Comparison of ENCODE assay signal across 17 cellular contexts in genomic region chr12:121230538-121230907, GRCh38. TPM values are rescaled to one million over a fixed set of nuclear protein-coding genes. Genes with fewer than 3 reads are reported as not detected.
DNase-seq lines count a peak whose midpoint lies in the region; ATAC-seq, FAIRE-seq and TF ChIP-seq lines count a peak whose summit lies in the region.
"Had no signal": no experiment of that assay in that cellular context is flagged by ENCODE, and none has a peak within 500 bp of the region (broad histone marks: within the 10 kb centered on the region; RNA-seq: fewer than 3 reads in every experiment).

No MANE protein-coding gene starts in this region.

- ATAC-seq in HepG2 (peak; percentile 5), right lobe of liver (no peak), IMR-90 (ENCODE audit: low read depth) (no peak), GM18870 (IDR thresholded peaks at IDR 0.05; ENCODE audit: unreplicated experiment) (no peak)
- ATAC-seq: stimulated activated memory B cell treated with anti-CD40 and anti-IgM and Interleukin-4, amounts not matched to agents 10 μg/mL and 1 μg/mL and 100 μg/mL, for 72 hours had no signal

- no peak overlapping the region for H4K91ac ChIP-seq in IMR-90 (ENCODE audit: insufficient read depth, low read depth, low read length)

- TF ChIP-seq RAD21 in HepG2 (CRISPR knock-in tag; IDR thresholded peaks at IDR 0.05) (no peak; the same call in 1 of the 2 replicates), IMR-90 (IDR thresholded peaks at IDR 0.05; ENCODE audit: low read length) (no peak)

- H3K18ac ChIP-seq in IMR-90 (ENCODE audit: low read depth, low read length) = no peak overlapping the region

- no peaks in the 10 kb centered on the region for H4K20me1 ChIP-seq in HepG2 (ENCODE audit: insufficient read depth, low read length)
- no peaks in the 10 kb centered on the region for H4K20me1 ChIP-seq in IMR-90 (ENCODE audit: insufficient read depth, low read length)

- no peak overlapping the region for H3K14ac ChIP-seq in IMR-90 (replicated peaks; ENCODE audit: low read depth, low read length)

- H2AK9ac ChIP-seq in IMR-90 (replicated peaks; ENCODE audit: low read depth, low read length, poor library complexity) = no peak overlapping the region

- no peak overlapping the region for H3K4ac ChIP-seq in IMR-90 (ENCODE audit: low read depth, low read length)

- dilution Hi-C loops in IMR-90 (cut with HindIII; ENCODE audit: low sequenced_read_pairs, unreplicated experiment) = no loop called here

- no peaks in the 10 kb centered on the region for H3K9me3 ChIP-seq in HepG2 (ENCODE audit: low read length)
- no peaks in the 10 kb centered on the region for H3K9me3 ChIP-seq in right lobe of liver
- no peaks in the 10 kb centered on the region for H3K9me3 ChIP-seq in IMR-90 (ENCODE audit: control insufficient read depth, insufficient read depth, low read length)
- H3K9me3 ChIP-seq in prostate gland = no peaks in the 10 kb centered on the region
- H3K9me3 ChIP-seq: suprapubic skin had no signal

- H3K4me1 ChIP-seq in HepG2 (ENCODE audit: insufficient read depth, low read length) (peaks cover 31% of the 10 kb centered on the region), right lobe of liver (peaks cover 0 to 30% (median 9%) of the 10 kb centered on the region in 4 donors), IMR-90 (ENCODE audit: control insufficient read depth, insufficient read depth, low read length) (no peaks in the 10 kb centered on the region), prostate gland (replicated peaks) (peaks cover 3% of the 10 kb centered on the region)
- H3K4me1 ChIP-seq: neural progenitor cell had no signal

- H3K9ac ChIP-seq in HepG2 (ENCODE audit: insufficient read depth, low read depth, low read length) (no peak overlapping the region), IMR-90 (ENCODE audit: low read depth, low read length) (no peak overlapping the region)
- H3K9ac ChIP-seq: GM23248, neural progenitor cell had no signal

- peaks cover 3% of the 10 kb centered on the region for H3K27me3 Mint-ChIP-seq in glutamatergic neuron (ENCODE audit: unreplicated experiment)
- H3K27me3 Mint-ChIP-seq: central memory CD8-positive, alpha-beta T cell; stimulated activated memory B cell treated with anti-CD40 and anti-IgM and Interleukin-4, amounts not matched to agents 10 μg/mL and 1 μg/mL and 100 μg/mL, for 72 hours had no signal

- POLR2A ChIA-PET in HepG2 (lab: Yijun Ruan, JAX) (no interaction called here), IMR-90 (lab: Charles Lee; ENCODE audit: unreplicated experiment) (no interaction called here)

- TF ChIP-seq CTCF in HepG2 (CRISPR knock-in tag; IDR thresholded peaks at IDR 0.05) (no peak), right lobe of liver (IDR thresholded peaks at IDR 0.05) (peak in 1 of 4 donors; percentile 5), IMR-90 (conservative IDR thresholded peaks at IDR 0.05; ENCODE audit: low read depth, low read length) (no peak), glutamatergic neuron (IDR thresholded peaks at IDR 0.05; ENCODE audit: partially characterized antibody, unreplicated experiment) (peak; percentile 28), prostate gland (IDR thresholded peaks at IDR 0.05) (no peak)

- no peak overlapping the region for H2AFZ ChIP-seq in HepG2 (ENCODE audit: low read length)
- H2AFZ ChIP-seq in IMR-90 (replicated peaks; ENCODE audit: low read length, poor library complexity) = peak overlapping the region; percentile 26
- H2AFZ ChIP-seq: neural progenitor cell had no signal

- H3K4me1 Mint-ChIP-seq in glutamatergic neuron (ENCODE audit: low read depth, unreplicated experiment) = peaks cover 4% of the 10 kb centered on the region
- H3K4me1 Mint-ChIP-seq: central memory CD8-positive, alpha-beta T cell; neural progenitor cell had no signal

- H3K27ac ChIP-seq in HepG2 (ENCODE audit: extremely low read length, insufficient read depth, low read length) = no peak overlapping the region
- H3K27ac ChIP-seq in right lobe of liver = no peak overlapping the region
- no peak overlapping the region for H3K27ac ChIP-seq in IMR-90 (ENCODE audit: insufficient read depth, low read length)
- H3K27ac ChIP-seq in prostate gland = no peak overlapping the region
- H3K27ac ChIP-seq: GM23248, neural progenitor cell, suprapubic skin had no signal

- H3K27me3 ChIP-seq in HepG2 (ENCODE audit: control insufficient read depth in 1 of 2, insufficient read depth in 2 of 2, low read length in 2 of 2) (no peaks in the 10 kb centered on the region), right lobe of liver (no peaks in the 10 kb centered on the region), IMR-90 (ENCODE audit: control insufficient read depth, insufficient read depth, low read length) (no peaks in the 10 kb centered on the region), prostate gland (replicated peaks; ENCODE audit: insufficient read depth) (no peaks in the 10 kb centered on the region)
- H3K27me3 ChIP-seq: neural progenitor cell, suprapubic skin had no signal

- H3K4me2 ChIP-seq in HepG2 (ENCODE audit: low read depth, low read length) (no peak overlapping the region), IMR-90 (ENCODE audit: low read depth, low read length) (no peak overlapping the region)
- H3K4me2 ChIP-seq: neural progenitor cell had no signal

- intact Hi-C loops in HepG2 (cut with micrococcal nuclease; ENCODE audit: unreplicated experiment) (loop anchor here (5.0 kb wide), 1 partner anchor 168 kb away; no protein-coding TSS in a partner anchor), right lobe of liver (cut with DNase I) (no loop called here), IMR-90 (cut with micrococcal nuclease) (loop anchor here (1.0 to 2.0 kb wide), 3 partner anchors 120 to 225 kb away; no protein-coding TSS in a partner anchor), prostate gland (cut with DNase I) (no loop called here)

- H3K4me3 ChIP-seq in HepG2 (replicated peaks in 1 of 3; ENCODE audit: insufficient read depth in 1 of 3, low read depth in 2 of 3, low read length in 3 of 3) (no peak overlapping the region), right lobe of liver (no peak overlapping the region), IMR-90 (ENCODE audit: insufficient read depth, low read depth, low read length) (no peak overlapping the region), prostate gland (no peak overlapping the region)
- H3K4me3 ChIP-seq: GM23248, neural progenitor cell, skin epidermis, suprapubic skin had no signal

- no peak overlapping the region for H2BK5ac ChIP-seq in IMR-90 (ENCODE audit: low read depth, low read length, poor library complexity, severe bottlenecking)

- CTCF ChIA-PET in HepG2 (lab: Yijun Ruan, JAX; ENCODE audit: low intra/inter-chr PET ratio, low total read pairs) = interaction anchor here (0.6 kb wide), 1 partner anchor 484 kb away, joined by 3 read pairs; no protein-coding TSS in a partner anchor
- CTCF ChIA-PET in IMR-90 (lab: Yijun Ruan, JAX) = interaction anchor here (0.5 to 2.1 kb wide), 4 partner anchors 8 to 101 kb away, joined by 4 to 6 read pairs (median 5); no protein-coding TSS in a partner anchor

- TF ChIP-seq EP300 in HepG2 (IDR thresholded peaks at IDR 0.05; ENCODE audit: low read depth in 2 of 2, low read length in 2 of 2) (no peak), HepG2 (CRISPR knock-in tag; IDR thresholded peaks at IDR 0.05; ENCODE audit: borderline replicate concordance) (no peak)

- no peak overlapping the region for H3K27ac Mint-ChIP-seq in glutamatergic neuron (ENCODE audit: unreplicated experiment)
- H3K27ac Mint-ChIP-seq: activated naive CD4-positive, alpha-beta T cell treated with anti-CD3 and anti-CD28 coated beads, Interleukin-2, amount 50 U/mL, for 72 hours; neural progenitor cell; stimulated activated memory B cell treated with anti-CD40 and anti-IgM and Interleukin-4, amounts not matched to agents 10 μg/mL and 1 μg/mL and 100 μg/mL, for 72 hours had no signal

- H2BK120ac ChIP-seq in IMR-90 (ENCODE audit: low read depth, low read length) = no peak overlapping the region

- 84% methylated on average over 12 of the region's 12 CpGs for WGBS in HepG2 (ENCODE audit: low lambda C conversion rate)
- 88% methylated on average over 8 of the region's 12 CpGs for WGBS in right lobe of liver (ENCODE audit: insufficient coverage, low coverage, low lambda C conversion rate, missing lambda C conversion rate)
- WGBS in IMR-90 (ENCODE audit: extremely low coverage in 2 of 2, insufficient read length in 1 of 2), 2 experiments = no CpG with 5 or more reads among the region's 12 CpGs
- 93% methylated on average over 12 of the region's 12 CpGs for WGBS in prostate gland

- H3K9me1 ChIP-seq in IMR-90 (ENCODE audit: insufficient read depth, low read length) = no peaks in the 10 kb centered on the region

- no peaks in the 10 kb centered on the region for H3K36me3 Mint-ChIP-seq in glutamatergic neuron (ENCODE audit: unreplicated experiment)
- H3K36me3 Mint-ChIP-seq: activated naive CD4-positive, alpha-beta T cell treated with anti-CD3 and anti-CD28 coated beads, Interleukin-2, amount 50 U/mL, for 72 hours had no signal

- TF ChIP-seq POLR2A in HepG2 (IDR thresholded peaks at IDR 0.05; ENCODE audit: insufficient read depth in 1 of 2, low read depth in 2 of 2, low read length in 2 of 2) (no peak), right lobe of liver (IDR thresholded peaks at IDR 0.05) (no peak), IMR-90 (IDR thresholded peaks at IDR 0.05; ENCODE audit: low read depth, low read length) (no peak), prostate gland (IDR thresholded peaks at IDR 0.05) (no peak)

- no peaks in the 10 kb centered on the region for H3K79me2 ChIP-seq in HepG2 (ENCODE audit: insufficient read depth, low read length)

- no peak overlapping the region for H3K23ac ChIP-seq in IMR-90 (ENCODE audit: low read depth, low read length)

- no TSS peak for BruUV-seq in HepG2 (replicated peaks; lab: Mats Ljungman, UMichigan)
- BruUV-seq in IMR-90 (replicated peaks; lab: Mats Ljungman, UMichigan) = no TSS peak

- H3K36me3 ChIP-seq in HepG2 (replicated peaks in 1 of 2; ENCODE audit: control insufficient read depth in 1 of 2, insufficient read depth in 2 of 2, low read length in 2 of 2) (peaks cover 0 to under 1% of the 10 kb centered on the region in 2 experiments; a peak in 1 of 5 replicates), right lobe of liver (peaks cover 0 to 2% (median 0%) of the 10 kb centered on the region in 4 donors), IMR-90 (ENCODE audit: control insufficient read depth, insufficient read depth, low read length) (peaks cover 4% of the 10 kb centered on the region; the same call in 1 of the 2 replicates), prostate gland (peaks cover 0 to 4% of the 10 kb centered on the region in 2 donors)
- H3K36me3 ChIP-seq: neural progenitor cell had no signal

- DNase-seq in HepG2 (ENCODE audit: low spot score) (no peak), right lobe of liver (no peak), IMR-90 (no peak), glutamatergic neuron (no peak), prostate gland (ENCODE audit: low spot score) (no peak), COR-L47 (lab: John Stamatoyannopoulos, UW) (no peak)
- DNase-seq: NCI-H2107 had no signal

- H4K5ac ChIP-seq in IMR-90 (ENCODE audit: low read depth, low read length) = no peak overlapping the region

- H3K4me3 Mint-ChIP-seq in glutamatergic neuron (ENCODE audit: unreplicated experiment) = no peak overlapping the region
- H3K4me3 Mint-ChIP-seq: central memory CD8-positive, alpha-beta T cell; immature natural killer cell; neural progenitor cell; stimulated activated memory B cell treated with anti-CD40 and anti-IgM and Interleukin-4, amounts not matched to agents 10 μg/mL and 1 μg/mL and 100 μg/mL, for 72 hours had no signal

- FAIRE-seq in HepG2 (lab: Jason Lieb, UNC) = no peak
- FAIRE-seq: astrocyte had no signal

- H2BK20ac ChIP-seq in IMR-90 (ENCODE audit: low read depth, low read length) = no peak overlapping the region

- H2AK5ac ChIP-seq in IMR-90 (ENCODE audit: low read depth, low read length) = no peak overlapping the region

- H3K56ac ChIP-seq in IMR-90 (ENCODE audit: extremely low read depth, insufficient read depth, low read length) = no peak overlapping the region

- H2BK15ac ChIP-seq in IMR-90 (ENCODE audit: low read depth, low read length) = no peak overlapping the region

- H3K79me1 ChIP-seq in IMR-90 (ENCODE audit: low read depth in 1 of 2, low read length in 2 of 2) = no peaks in the 10 kb centered on the region

- H4K8ac ChIP-seq in IMR-90 (ENCODE audit: low read depth in 2 of 2, low read length in 2 of 2) = no peak overlapping the region

- in situ Hi-C loops in HepG2 (cut with HindIII; ENCODE audit: extremely low pct_ligation_motif_present, low pct_unique_long_range_greater_than_20kb) = no loop called here
- in situ Hi-C loops in IMR-90 (cut with MboI; ENCODE audit: low sequenced_read_pairs) = no loop called here

- H3K9me3 Mint-ChIP-seq in glutamatergic neuron (ENCODE audit: unreplicated experiment) = peaks cover 7% of the 10 kb centered on the region
- H3K9me3 Mint-ChIP-seq: activated naive CD4-positive, alpha-beta T cell treated with anti-CD3 and anti-CD28 coated beads, Interleukin-2, amount 50 U/mL, for 72 hours; central memory CD8-positive, alpha-beta T cell; immature natural killer cell; neural progenitor cell; stimulated activated memory B cell treated with anti-CD40 and anti-IgM and Interleukin-4, amounts not matched to agents 10 μg/mL and 1 μg/mL and 100 μg/mL, for 72 hours had no signal

RNA-seq across cellular contexts. Expression of gene P2RX4, which starts 20.6 kb away (rescaled TPM):
- 9.5 and 13.8 TPM in 2 replicates for total RNA-seq in HepG2 (2016; rRNA removed; fragmentation: Illumina TruSeq; extraction: Trizol)
- 10.0 and 12.3 TPM in 2 replicates for total RNA-seq in HepG2 (2016; cell fraction: cytosol; rRNA removed; fragmentation: Illumina TruSeq; extraction: Trizol; ENCODE audit: low read depth)
- 8.9 and 14.2 TPM in 2 replicates for total RNA-seq in HepG2 (2016; cell fraction: insoluble cytoplasmic fraction; rRNA removed; fragmentation: Illumina TruSeq; extraction: Trizol)
- 9.6 and 14.1 TPM in 2 replicates for total RNA-seq in HepG2 (2016; cell fraction: membrane; rRNA removed; fragmentation: Illumina TruSeq; extraction: Trizol)
- 15.1 and 21.0 TPM in 2 replicates for total RNA-seq in HepG2 (2016; cell fraction: nucleus; rRNA removed; fragmentation: Illumina TruSeq; extraction: Trizol)
- 30.8 and 40.8 TPM in 2 replicates for polyA plus RNA-seq in HepG2 (2011; rRNA removed)
- 48.0 and 49.3 TPM in 2 replicates for polyA plus RNA-seq in HepG2 (2011; cell fraction: cytosol; rRNA removed)
- polyA plus RNA-seq in HepG2 (2011; cell fraction: nucleus; rRNA removed) = 46.2 and 52.0 TPM in 2 replicates
- polyA plus RNA-seq in HepG2 (2012) = 14.9 and 23.1 TPM in 2 replicates
- 11.3 and 12.5 TPM in 2 replicates for polyA plus RNA-seq in HepG2 (2016; cell fraction: cytosol; fragmentation: Illumina TruSeq; extraction: Trizol; ENCODE audit: low read depth)
- 9.2 and 9.3 TPM in 2 replicates for polyA plus RNA-seq in HepG2 (2016; cell fraction: insoluble cytoplasmic fraction; fragmentation: Illumina TruSeq; extraction: Trizol; ENCODE audit: low read depth)
- 10.7 and 12.6 TPM in 2 replicates for polyA plus RNA-seq in HepG2 (2016; cell fraction: membrane; fragmentation: Illumina TruSeq; extraction: Trizol; ENCODE audit: low read depth)
- polyA plus RNA-seq in HepG2 (2016; cell fraction: nucleus; fragmentation: Illumina TruSeq; extraction: Trizol; ENCODE audit: insufficient read depth, low read depth) = 24.7 and 29.5 TPM in 2 replicates
- polyA minus RNA-seq in HepG2 (2011; rRNA and poly(A)+ RNA removed; ENCODE audit: low replicate concordance) = 7.1 and 38.6 TPM in 2 replicates
- polyA minus RNA-seq in HepG2 (2011; cell fraction: cytosol; rRNA and poly(A)+ RNA removed) = 14.3 and 14.6 TPM in 2 replicates
- 19.2 and 26.5 TPM in 2 replicates for polyA minus RNA-seq in HepG2 (2011; cell fraction: nucleus; rRNA and poly(A)+ RNA removed)
- total RNA-seq in right lobe of liver = 10 to 100 TPM; 11.5 to 79.7 (median 21.9) TPM
- total RNA-seq in IMR-90 (2012; rRNA removed) = 8.3 and 9.5 TPM in 2 replicates
- polyA plus RNA-seq in IMR-90 (2012; rRNA removed) = 12.6 and 13.6 TPM in 2 replicates
- polyA plus RNA-seq in IMR-90 (2012; cell fraction: cytosol; rRNA removed) = 19.9 and 29.3 TPM in 2 replicates
- polyA plus RNA-seq in IMR-90 (2012; cell fraction: nucleus; rRNA removed; ENCODE audit: low replicate concordance) = 19.5 and 20.0 TPM in 2 replicates
- total RNA-seq in glutamatergic neuron (ENCODE audit: unreplicated experiment) = 3.7 TPM
- 100 to 1,000 TPM in 1 of 2 donors, 10 to 100 TPM in 1; 63.2 to 103 TPM for total RNA-seq in prostate gland

Comparison
In these comparisons a context has a peak if more than half of its experiments do, and no peak if none do; other contexts are left out.
1. intact Hi-C loops: an anchor here in HepG2 (5.0 kb wide) and IMR-90 (1.0 to 2.0 kb wide); none called in right lobe of liver and prostate gland.